2 cellular contexts compared by ENCODE assay signal in the genomic region with DNA sequence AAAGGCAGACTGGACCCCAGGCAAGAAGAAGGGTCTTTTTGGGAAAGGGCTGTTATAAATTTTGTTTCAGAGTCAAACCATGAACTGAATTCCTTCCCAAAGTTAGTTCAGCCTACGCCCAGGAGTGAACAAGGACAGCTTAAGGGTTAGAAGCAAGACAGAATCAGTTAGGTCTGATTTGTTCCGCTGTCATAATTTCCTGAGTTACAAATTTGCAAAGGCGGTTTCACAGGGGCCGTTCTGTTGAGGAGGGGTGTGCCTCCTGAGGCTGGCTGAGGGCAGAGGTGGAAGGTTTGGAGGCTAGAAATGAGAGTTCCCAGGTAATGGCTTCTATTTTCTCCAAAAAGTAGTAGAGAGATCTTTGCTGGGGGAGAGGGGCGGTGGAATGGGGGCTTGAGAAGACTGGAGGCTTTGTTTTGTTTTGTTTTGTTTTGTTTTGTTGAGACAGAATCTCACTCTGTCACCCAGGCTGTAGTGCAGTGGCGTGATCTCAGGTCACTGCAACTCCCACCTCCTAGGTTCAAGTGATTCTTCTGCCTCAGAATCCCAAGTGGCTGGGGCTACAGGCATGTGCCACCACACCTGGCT.
TF ChIP-seq lines count a peak whose summit lies in the region.

No MANE protein-coding gene starts in this region.

TF ChIP-seq in Ishikawa, 13 proteins besides CTCF, POLR2A, EP300 and RAD21:
- TF ChIP-seq EGR1 (IDR thresholded peaks at IDR 0.05) (no peak), ZBTB7A (IDR thresholded peaks at IDR 0.05; ENCODE audit: low read depth) (peak; percentile 65; the same call in 1 of the 2 replicates)

TF ChIP-seq in K562, 482 proteins besides CTCF, POLR2A, EP300 and RAD21:
- TF ChIP-seq, protein P1, sequence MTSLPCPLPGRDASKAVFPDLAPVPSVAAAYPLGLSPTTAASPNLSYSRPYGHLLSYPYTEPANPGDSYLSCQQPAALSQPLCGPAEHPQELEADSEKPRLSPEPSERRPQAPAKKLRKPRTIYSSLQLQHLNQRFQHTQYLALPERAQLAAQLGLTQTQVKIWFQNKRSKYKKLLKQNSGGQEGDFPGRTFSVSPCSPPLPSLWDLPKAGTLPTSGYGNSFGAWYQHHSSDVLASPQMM (CRISPR knock-in tag; IDR thresholded peaks at IDR 0.05) = no peak
- TF ChIP-seq, protein P2, sequence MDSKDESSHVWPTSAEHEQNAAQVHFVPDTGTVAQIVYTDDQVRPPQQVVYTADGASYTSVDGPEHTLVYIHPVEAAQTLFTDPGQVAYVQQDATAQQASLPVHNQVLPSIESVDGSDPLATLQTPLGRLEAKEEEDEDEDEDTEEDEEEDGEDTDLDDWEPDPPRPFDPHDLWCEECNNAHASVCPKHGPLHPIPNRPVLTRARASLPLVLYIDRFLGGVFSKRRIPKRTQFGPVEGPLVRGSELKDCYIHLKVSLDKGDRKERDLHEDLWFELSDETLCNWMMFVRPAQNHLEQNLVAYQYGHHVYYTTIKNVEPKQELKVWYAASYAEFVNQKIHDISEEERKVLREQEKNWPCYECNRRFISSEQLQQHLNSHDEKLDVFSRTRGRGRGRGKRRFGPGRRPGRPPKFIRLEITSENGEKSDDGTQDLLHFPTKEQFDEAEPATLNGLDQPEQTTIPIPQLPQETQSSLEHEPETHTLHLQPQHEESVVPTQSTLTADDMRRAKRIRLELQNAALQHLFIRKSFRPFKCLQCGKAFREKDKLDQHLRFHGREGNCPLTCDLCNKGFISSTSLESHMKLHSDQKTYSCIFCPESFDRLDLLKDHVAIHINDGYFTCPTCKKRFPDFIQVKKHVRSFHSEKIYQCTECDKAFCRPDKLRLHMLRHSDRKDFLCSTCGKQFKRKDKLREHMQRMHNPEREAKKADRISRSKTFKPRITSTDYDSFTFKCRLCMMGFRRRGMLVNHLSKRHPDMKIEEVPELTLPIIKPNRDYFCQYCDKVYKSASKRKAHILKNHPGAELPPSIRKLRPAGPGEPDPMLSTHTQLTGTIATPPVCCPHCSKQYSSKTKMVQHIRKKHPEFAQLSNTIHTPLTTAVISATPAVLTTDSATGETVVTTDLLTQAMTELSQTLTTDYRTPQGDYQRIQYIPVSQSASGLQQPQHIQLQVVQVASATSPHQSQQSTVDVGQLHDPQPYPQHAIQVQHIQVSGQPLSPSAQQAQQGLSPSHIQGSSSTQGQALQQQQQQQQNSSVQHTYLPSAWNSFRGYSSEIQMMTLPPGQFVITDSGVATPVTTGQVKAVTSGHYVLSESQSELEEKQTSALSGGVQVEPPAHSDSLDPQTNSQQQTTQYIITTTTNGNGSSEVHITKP (IDR thresholded peaks at IDR 0.05; ENCODE audit: partially characterized antibody) = peak; percentile 68
